14 cellular contexts compared by ENCODE assay signal in genomic region chr6:636488-636887, GRCh38. TPM values are rescaled to one million over a fixed set of nuclear protein-coding genes. Genes with fewer than 3 reads are reported as not detected.
DNase-seq lines count a peak whose midpoint lies in the region; ATAC-seq, FAIRE-seq and TF ChIP-seq lines count a peak whose summit lies in the region.
"Had no signal": no experiment of that assay in that cellular context is flagged by ENCODE, and none has a peak within 500 bp of the region (broad histone marks: within the 10 kb centered on the region; RNA-seq: fewer than 3 reads in every experiment).

No MANE protein-coding gene starts in this region.

- no peaks in the 10 kb centered on the region for H3K27me3 Mint-ChIP-seq in activated CD4-positive, alpha-beta T cell treated with anti-CD3 and anti-CD28 coated beads, Interleukin-2, amount 10 ng/mL, durations not matched to agents 24 days and 14 days
- H3K27me3 Mint-ChIP-seq: CD4-positive, CD25-positive, alpha-beta regulatory T cell had no signal

- no peak overlapping the region for H3K27ac ChIP-seq in GM12878 (ENCODE audit: control insufficient read depth, insufficient read depth)
- H3K27ac ChIP-seq: spleen had no signal

- CTCF ChIA-PET in GM12878 (lab: Yijun Ruan, JAX), result interaction anchor here (1.0 to 1.9 kb wide), 4 partner anchors 14 to 74 kb away, joined by 3 to 5 read pairs (median 3); no protein-coding TSS in a partner anchor

- H3K27me3 ChIP-seq in GM12878 (replicated peaks in 1 of 2; ENCODE audit: control insufficient read depth in 2 of 2, insufficient read depth in 2 of 2, low read length in 1 of 2), result no peaks in the 10 kb centered on the region
- H3K27me3 ChIP-seq: spleen had no signal

- no peak for TF ChIP-seq RAD21 in GM12878 (IDR thresholded peaks at IDR 0.05; ENCODE audit: insufficient read depth, low read depth, low read length)

- no peak overlapping the region for H3K4me3 Mint-ChIP-seq in activated CD4-positive, alpha-beta T cell treated with anti-CD3 and anti-CD28 coated beads, Interleukin-2, amount 10 ng/mL, durations not matched to agents 24 days and 14 days
- H3K4me3 Mint-ChIP-seq: activated T-helper 1 cell treated with anti-CD3 and anti-CD28 coated beads, Interleukin-12 subunit alpha, Interleukin-12 subunit beta, Interleukin-2, Interleukin-4 antibody, amounts not matched to agents 30 ng/mL and 10 ng/mL and 1 ng/mL, durations not matched to agents 14 hours and 24 hours and 36 hours; CD4-positive, CD25-positive, alpha-beta regulatory T cell had no signal

- no peak overlapping the region for H3K4me3 ChIP-seq in GM12878
- H3K4me3 ChIP-seq: spleen had no signal

- TF ChIP-seq CTCF in GM12878 (IDR thresholded peaks at IDR 0.05 in 2 of 3, conservative IDR thresholded peaks at IDR 0.05 in 1 of 3; ENCODE audit: control insufficient read depth in 2 of 3, extremely low read depth in 1 of 3, insufficient read depth in 1 of 3, low read depth in 3 of 3, low read length in 3 of 3), result no peak

- no peak overlapping the region for H3K4me2 ChIP-seq in GM12878 (ENCODE audit: control insufficient read depth, insufficient read depth)

- in situ Hi-C loops in GM12878 (cut with MboI), result no loop called here

- no peak overlapping the region for H3K27ac Mint-ChIP-seq in activated CD4-positive, alpha-beta T cell treated with anti-CD3 and anti-CD28 coated beads, Interleukin-2, amount 10 ng/mL, durations not matched to agents 24 days and 14 days
- H3K27ac Mint-ChIP-seq: activated T-helper 1 cell treated with anti-CD3 and anti-CD28 coated beads, Interleukin-12 subunit alpha, Interleukin-12 subunit beta, Interleukin-2, Interleukin-4 antibody, amounts not matched to agents 30 ng/mL and 10 ng/mL and 1 ng/mL, durations not matched to agents 14 hours and 24 hours and 36 hours had no signal

- BruUV-seq in GM12878 (replicated peaks; lab: Mats Ljungman, UMichigan), result no TSS peak

- FAIRE-seq in GM12878 (lab: Jason Lieb, UNC), result no peak

- peaks cover 8% of the 10 kb centered on the region for H3K4me1 ChIP-seq in GM12878 (ENCODE audit: control insufficient read depth, insufficient read depth, low read length)
- H3K4me1 ChIP-seq: spleen had no signal

- peak; percentile 7 for DNase-seq in activated CD4-positive, alpha-beta T cell treated with anti-CD3 and anti-CD28 coated beads for 48 hours
- DNase-seq in activated CD4-positive, alpha-beta T cell treated with anti-CD3 and anti-CD28 coated beads, Interleukin-2, amount 10 ng/mL, durations not matched to agents 24 days and 14 days, result no peak
- DNase-seq in GM12878 (ENCODE audit: low read depth, low spot score), result peak; percentile 32
- DNase-seq in NCI-H1092 (lab: John Stamatoyannopoulos, UW), result no peak
- DNase-seq in iPS-NIHi11 (ENCODE audit: low spot score), result no peak
- DNase-seq: foreskin fibroblast, mesendoderm, NCI-H446, spleen had no signal

- RAD21 ChIA-PET in GM12878 (lab: Charles Lee; ENCODE audit: unreplicated experiment), result no interaction called here

- H4K20me1 ChIP-seq in GM12878 (ENCODE audit: control insufficient read depth, insufficient read depth), result no peaks in the 10 kb centered on the region

- ATAC-seq in GM19463 (IDR thresholded peaks at IDR 0.05; ENCODE audit: unreplicated experiment), result peak; percentile 93
- ATAC-seq in HG02981 (IDR thresholded peaks at IDR 0.05; ENCODE audit: unreplicated experiment), result peak; percentile 51
- peak; percentile 80 for ATAC-seq in GM12878
- no peak for ATAC-seq in GM21528 (IDR thresholded peaks at IDR 0.05; ENCODE audit: low FRiP score, unreplicated experiment)

- no peaks in the 10 kb centered on the region for H3K9me3 Mint-ChIP-seq in activated CD4-positive, alpha-beta T cell treated with anti-CD3 and anti-CD28 coated beads, Interleukin-2, amount 10 ng/mL, durations not matched to agents 24 days and 14 days
- H3K9me3 Mint-ChIP-seq: activated T-helper 1 cell treated with anti-CD3 and anti-CD28 coated beads, Interleukin-12 subunit alpha, Interleukin-12 subunit beta, Interleukin-2, Interleukin-4 antibody, amounts not matched to agents 30 ng/mL and 10 ng/mL and 1 ng/mL, durations not matched to agents 14 hours and 24 hours and 36 hours had no signal

- intact Hi-C loops in activated CD4-positive, alpha-beta T cell treated with anti-CD3 and anti-CD28 coated beads, Interleukin-2, amount 10 ng/mL, durations not matched to agents 24 days and 14 days (cut with micrococcal nuclease), result loop anchor here (2.0 kb wide), 1 partner anchor 48 kb away; no protein-coding TSS in a partner anchor
- intact Hi-C loops in GM12878 (cut with micrococcal nuclease; ENCODE audit: unreplicated experiment), result no loop called here

- SMC1A ChIA-PET in GM12878 (lab: Charles Lee; ENCODE audit: uncharacterized antibody, unreplicated experiment), result interaction anchor here (0.7 to 1.5 kb wide), 6 partner anchors 14 to 47 kb away, joined by 3 to 5 read pairs (median 4); no protein-coding TSS in a partner anchor

- no peak for TF ChIP-seq POLR2A in GM12878 (IDR thresholded peaks at IDR 0.05; ENCODE audit: low read depth, low read length)

- no peaks in the 10 kb centered on the region for H3K9me3 ChIP-seq in GM12878 (replicated peaks; ENCODE audit: control insufficient read depth, insufficient read depth, low read length)

- H3K9ac ChIP-seq in GM12878 (ENCODE audit: control insufficient read depth, insufficient read depth, low read length), result no peak overlapping the region

- POLR2A ChIA-PET in GM12878 (lab: Charles Lee), result no interaction called here

- TF ChIP-seq EP300 in GM12878 (IDR thresholded peaks at IDR 0.05; ENCODE audit: borderline replicate concordance in 1 of 2, control insufficient read depth in 1 of 2, low read depth in 2 of 2, low read length in 2 of 2), result no peak

- H3K79me2 ChIP-seq in GM12878 (ENCODE audit: control insufficient read depth, insufficient read depth, low read length), result no peaks in the 10 kb centered on the region; the same call in 1 of the 2 replicates

- peaks cover 31% of the 10 kb centered on the region for H3K36me3 Mint-ChIP-seq in activated CD4-positive, alpha-beta T cell treated with anti-CD3 and anti-CD28 coated beads, Interleukin-2, amount 10 ng/mL, durations not matched to agents 24 days and 14 days (ENCODE audit: low read depth)

- WGBS in GM12878 (ENCODE audit: insufficient coverage, insufficient replicate concordance, low lambda C conversion rate, missing lambda C conversion rate), result 3% methylated on average over 5 of the region's 5 CpGs

- peaks cover 7% of the 10 kb centered on the region for H3K4me1 Mint-ChIP-seq in activated CD4-positive, alpha-beta T cell treated with anti-CD3 and anti-CD28 coated beads, Interleukin-2, amount 10 ng/mL, durations not matched to agents 24 days and 14 days

- H3K36me3 ChIP-seq in GM12878 (ENCODE audit: control insufficient read depth in 2 of 2, insufficient read depth in 2 of 2, low read length in 1 of 2), result no peaks in the 10 kb centered on the region; a peak in 1 of 4 replicates

- no peak overlapping the region for H2AFZ ChIP-seq in GM12878 (ENCODE audit: control insufficient read depth, low read depth, low read length)

RNA-seq across cellular contexts. Expression of gene HUS1B, which starts 20.4 kb away (rescaled TPM):
- 2.1 and 3.3 TPM in 2 replicates for total RNA-seq in activated CD4-positive, alpha-beta T cell treated with anti-CD3 and anti-CD28 coated beads, Interleukin-2, amount 10 ng/mL, durations not matched to agents 24 days and 14 days
- 12.0 and 15.1 TPM in 2 replicates for total RNA-seq in GM12878 (2013; cell fraction: nucleolus; rRNA removed)
- 0.68 and 1.1 TPM in 2 replicates for total RNA-seq in GM12878 (2014; rRNA removed)
- 0.27 and 0.51 TPM in 2 replicates for total RNA-seq in GM12878 (2014; rRNA removed; fragmentation: Illumina TruSeq; extraction: Trizol)
- total RNA-seq in GM12878 (2021), result 0.45 and 1.3 TPM in 2 replicates
- polyA plus RNA-seq in GM12878 (2011; ENCODE audit: low read depth), result not detected
- polyA plus RNA-seq in GM12878 (2011; rRNA removed), result 0.11 and 0.24 TPM in 2 replicates
- 0.19 and 0.53 TPM in 2 replicates for polyA plus RNA-seq in GM12878 (2011; cell fraction: cytosol; rRNA removed)
- polyA plus RNA-seq in GM12878 (2011; cell fraction: nucleus; rRNA removed), result 1.1 and 1.5 TPM in 2 replicates
- 0.27 and 0.42 TPM in 2 replicates for polyA plus RNA-seq in GM12878 (2012)
- 0.13 TPM in 1 of 2 replicates, not detected in the other for polyA plus RNA-seq in GM12878 (2014; fragmentation: Illumina TruSeq; extraction: Trizol)
- not detected for polyA plus RNA-seq in GM12878 (2014; fragmentation: Nextera tagmentation; extraction: Ambion mirVana)
- 1.0 TPM in 1 of 2 replicates, not detected in the other for polyA plus RNA-seq in GM12878 (2014; rRNA removed)
- 1 to 10 TPM in 1 of 2 experiments, under 1 TPM in 1; 0.86 to 1.1 TPM for polyA plus RNA-seq in GM12878 (2016; fragmentation: Nextera tagmentation; extraction: Ambion mirVana)
- 1.0 TPM in 1 of 2 replicates, not detected in the other for polyA minus RNA-seq in GM12878 (2011; rRNA and poly(A)+ RNA removed)
- polyA minus RNA-seq in GM12878 (2011; cell fraction: cytosol; rRNA and poly(A)+ RNA removed), result 1.6 TPM in 1 of 2 replicates, not detected in the other
- 3.0 and 10.3 TPM in 2 replicates for polyA minus RNA-seq in GM12878 (2011; cell fraction: nucleus; rRNA and poly(A)+ RNA removed)

RNA-seq across cellular contexts. Expression of gene EXOC2, which starts 56.5 kb away (rescaled TPM):
- 43.6 and 44.1 TPM in 2 replicates for total RNA-seq in activated CD4-positive, alpha-beta T cell treated with anti-CD3 and anti-CD28 coated beads, Interleukin-2, amount 10 ng/mL, durations not matched to agents 24 days and 14 days
- 51.2 and 56.7 TPM in 2 replicates for total RNA-seq in GM12878 (2013; cell fraction: nucleolus; rRNA removed)
- total RNA-seq in GM12878 (2014; rRNA removed) (21.9 and 26.2 TPM in 2 replicates), GM12878 (2014; rRNA removed; fragmentation: Illumina TruSeq; extraction: Trizol) (22.0 and 22.3 TPM in 2 replicates), GM12878 (2021) (19.0 and 22.1 TPM in 2 replicates)
- 8.7 TPM for polyA plus RNA-seq in GM12878 (2011; ENCODE audit: low read depth)
- polyA plus RNA-seq in GM12878 (2011; rRNA removed) (24.8 and 30.0 TPM in 2 replicates), GM12878 (2014; fragmentation: Illumina TruSeq; extraction: Trizol) (19.5 and 20.7 TPM in 2 replicates), GM12878 (2014; fragmentation: Nextera tagmentation; extraction: Ambion mirVana) (10 to 100 TPM in 1 of 2 experiments, 1 to 10 TPM in 1; 8.7 to 11.6 TPM), GM12878 (2014; rRNA removed) (12.8 and 15.6 TPM in 2 replicates), GM12878 (2016; fragmentation: Nextera tagmentation; extraction: Ambion mirVana) (10 to 100 TPM; 29.3 to 32.8 TPM)
- polyA plus RNA-seq in GM12878 (2011; cell fraction: cytosol; rRNA removed), result 17.4 and 18.2 TPM in 2 replicates
- 17.1 and 19.3 TPM in 2 replicates for polyA plus RNA-seq in GM12878 (2011; cell fraction: nucleus; rRNA removed)
- 10.6 and 10.9 TPM in 2 replicates for polyA plus RNA-seq in GM12878 (2012)
- polyA minus RNA-seq in GM12878 (2011; rRNA and poly(A)+ RNA removed), result 47.2 and 48.8 TPM in 2 replicates
- polyA minus RNA-seq in GM12878 (2011; cell fraction: cytosol; rRNA and poly(A)+ RNA removed), result 13.1 and 14.5 TPM in 2 replicates
- polyA minus RNA-seq in GM12878 (2011; cell fraction: nucleus; rRNA and poly(A)+ RNA removed), result 23.6 and 36.8 TPM in 2 replicates

Comparison
In these comparisons a context has a peak if more than half of its experiments do, and no peak if none do; other contexts are left out.
1. DNase-seq: peak in activated CD4-positive, alpha-beta T cell treated with anti-CD3 and anti-CD28 coated beads for 48 hours (single experiment) and GM12878 (single experiment); none in activated CD4-positive, alpha-beta T cell treated with anti-CD3 and anti-CD28 coated beads, Interleukin-2, amount 10 ng/mL, durations not matched to agents 24 days and 14 days (single experiment), NCI-H1092 (single experiment) and iPS-NIHi11 (single experiment).